ENCODE assay signal across 8 cellular contexts in genomic region chr2:54634564-54635511, GRCh38.
DNase-seq lines count a peak whose midpoint lies in the region; ATAC-seq, FAIRE-seq and TF ChIP-seq lines count a peak whose summit lies in the region.

No MANE protein-coding gene starts in this region.

- no peak overlapping the region for H4K91ac ChIP-seq in H1 (replicated peaks; ENCODE audit: insufficient read length, low read length)

- H3K4me2 ChIP-seq in H1 (ENCODE audit: insufficient read depth in 1 of 2, low read depth in 2 of 2, low read length in 2 of 2) = no peak overlapping the region

- no peak overlapping the region for H3K18ac ChIP-seq in H1 (ENCODE audit: extremely low read depth, low read length)

- ATAC-seq in GM18519 (IDR thresholded peaks at IDR 0.05; ENCODE audit: low FRiP score, unreplicated experiment) (peak; percentile 52), HG02571 (IDR thresholded peaks at IDR 0.05; ENCODE audit: unreplicated experiment) (peak; percentile 72)

- H2BK12ac ChIP-seq in H1 (ENCODE audit: low read depth, low read length) = no peak overlapping the region

- H3K27ac ChIP-seq in H1 (ENCODE audit: low read depth, low read length) (no peak overlapping the region), muscle layer of duodenum (ENCODE audit: low read length) (peak overlapping the region; percentile 70)

- no peak overlapping the region for H2AK5ac ChIP-seq in H1 (ENCODE audit: low read depth, low read length)

- H3K9me3 ChIP-seq in H1 (ENCODE audit: insufficient read depth in 2 of 2, low read depth in 1 of 2, low read length in 1 of 2) (no peaks in the 10 kb centered on the region), muscle layer of duodenum (ENCODE audit: control insufficient read depth in 1 of 2, low read length in 2 of 2) (no peaks in the 10 kb centered on the region)

- H3K4ac ChIP-seq in H1 (replicated peaks; ENCODE audit: insufficient read length, low read depth, low read length) = no peak overlapping the region

- no peak for FAIRE-seq in H1 (lab: Jason Lieb, UNC)

- no peak for TF ChIP-seq RAD21 in H1 (IDR thresholded peaks at IDR 0.05 in 1 of 2, conservative IDR thresholded peaks at IDR 0.05 in 1 of 2; ENCODE audit: low read depth in 2 of 2, low read length in 2 of 2)

- H4K5ac ChIP-seq in H1 (ENCODE audit: insufficient read length, low read depth, low read length) = no peak overlapping the region

- H2AFZ ChIP-seq in H1 (ENCODE audit: low read length) = no peak overlapping the region

- no peak overlapping the region for H3K56ac ChIP-seq in H1 (replicated peaks; ENCODE audit: insufficient read length, low read depth, low read length)

- H2BK15ac ChIP-seq in H1 (ENCODE audit: low read length) = no peak overlapping the region

- H2BK5ac ChIP-seq in H1 (ENCODE audit: low read depth, low read length) = no peak overlapping the region

- CTCF ChIA-PET in H1 (lab: Charles Lee; ENCODE audit: partially characterized antibody) = interaction anchor here (0.7 to 2.8 kb wide), 9 partner anchors 10 to 238 kb away, joined by 3 to 8 read pairs (median 4); no protein-coding TSS in a partner anchor

- no peak overlapping the region for H3K23ac ChIP-seq in H1 (ENCODE audit: insufficient read length)

- TF ChIP-seq CTCF in H1 (IDR thresholded peaks at IDR 0.05; ENCODE audit: control extremely low read depth in 1 of 3, insufficient read depth in 1 of 3, low read depth in 1 of 3, low read length in 3 of 3) = no peak

- H3K79me1 ChIP-seq in H1 (ENCODE audit: low read depth, low read length) = peaks cover 2% of the 10 kb centered on the region; the same call in 1 of the 2 replicates

- TF ChIP-seq POLR2A in H1 (IDR thresholded peaks at IDR 0.05; ENCODE audit: control extremely low read depth in 1 of 2, low read depth in 2 of 2, low read length in 2 of 2) = no peak

- no peak overlapping the region for H2BK120ac ChIP-seq in H1 (replicated peaks; ENCODE audit: low read depth, low read length)

- DNase-seq in NCI-H510A treated with DMSO at 0.1 percent for 48 hours (lab: John Stamatoyannopoulos, UW) (peak; percentile 60), H1 (ENCODE audit: low read depth in 1 of 2, low spot score in 2 of 2) (peak in 1 of 2 experiments; percentile 21), NCI-H748 treated with DMSO at 0.1 percent for 48 hours (lab: John Stamatoyannopoulos, UW) (no peak), amniotic stem cell (lab: John Stamatoyannopoulos, UW) (no peak)
- no peak for DNase-seq in activated CD4-positive, alpha-beta T cell treated with anti-CD3 and anti-CD28 coated beads, Interleukin-2, amount 50 U/mL, for 48 hours

- WGBS in H1 (ENCODE audit: extremely low coverage in 1 of 2, insufficient coverage in 1 of 2, insufficient read length in 1 of 2, insufficient replicate concordance in 2 of 2, low coverage in 1 of 2, low lambda C conversion rate in 2 of 2, missing lambda C conversion rate in 1 of 2), 2 experiments = 90% methylated on average over 16 of the region's 16 CpGs; no CpG with 5 or more reads in 1 of the 2 experiments

- H4K8ac ChIP-seq in H1 (ENCODE audit: extremely low read depth, insufficient read depth, low read length) = no peak overlapping the region

- H3K27me3 ChIP-seq in H1 (replicated peaks in 1 of 4; ENCODE audit: control insufficient read depth in 3 of 4, extremely low read depth in 1 of 4, insufficient read depth in 3 of 4, low read length in 3 of 4) (no peaks in the 10 kb centered on the region), muscle layer of duodenum (ENCODE audit: low read depth, low read length) (no peaks in the 10 kb centered on the region)

- H3K23me2 ChIP-seq in H1 (ENCODE audit: low read depth, low read length) = no peaks in the 10 kb centered on the region

- H2BK20ac ChIP-seq in H1 (ENCODE audit: low read length) = no peak overlapping the region

- H3K36me3 ChIP-seq in H1 (ENCODE audit: control insufficient read depth in 2 of 4, insufficient read depth in 4 of 4, low read length in 3 of 4) (peaks cover 34 to 86% (median 69%) of the 10 kb centered on the region in 4 experiments), muscle layer of duodenum (ENCODE audit: control insufficient read depth in 1 of 2, insufficient read depth in 2 of 2, low read length in 2 of 2) (peaks cover 41 to 58% of the 10 kb centered on the region in 2 donors)

- no peaks in the 10 kb centered on the region for H3K79me2 ChIP-seq in H1 (ENCODE audit: control insufficient read depth in 1 of 2, insufficient read depth in 2 of 2, low read length in 2 of 2)

- H3K4me1 ChIP-seq in H1 (replicated peaks in 1 of 4; ENCODE audit: control insufficient read depth in 3 of 4, insufficient read depth in 4 of 4, low read length in 3 of 4) (peaks cover 0 to 3% (median 0%) of the 10 kb centered on the region in 4 experiments; a peak in 1 of 7 replicates), muscle layer of duodenum (ENCODE audit: control insufficient read depth in 1 of 2, insufficient read depth in 2 of 2, low read length in 2 of 2) (peaks cover 9 to 49% of the 10 kb centered on the region in 2 donors)

- no peak overlapping the region for H3K9ac ChIP-seq in H1 (replicated peaks in 1 of 4; ENCODE audit: extremely low read depth in 1 of 4, low read depth in 3 of 4, low read length in 3 of 4)

- H3K4me3 ChIP-seq in H1 (ENCODE audit: extremely low read depth in 1 of 4, insufficient read depth in 2 of 4, low read depth in 3 of 4, low read length in 4 of 4) (no peak overlapping the region), muscle layer of duodenum (ENCODE audit: low read depth in 1 of 2, low read length in 2 of 2) (peak overlapping the region; percentile 9 to 20)

- peaks cover 0 to 8% of the 10 kb centered on the region in 2 experiments for H4K20me1 ChIP-seq in H1 (replicated peaks in 1 of 2; ENCODE audit: control insufficient read depth in 1 of 2, insufficient read depth in 2 of 2, low read length in 2 of 2)

- TF ChIP-seq EP300 in H1 (IDR thresholded peaks at IDR 0.05; ENCODE audit: borderline replicate concordance in 1 of 2, low read depth in 2 of 2, low read length in 2 of 2) = no peak

- no peak overlapping the region for H3K14ac ChIP-seq in H1 (ENCODE audit: insufficient read length)

- POLR2A ChIA-PET in H1 (lab: Charles Lee; ENCODE audit: partially characterized antibody) = interaction anchor here (0.8 kb wide), 1 partner anchor 76 kb away, joined by 3 read pairs; no protein-coding TSS in a partner anchor

TF ChIP-seq in H1, 55 proteins besides CTCF, POLR2A, EP300 and RAD21:
- TF ChIP-seq POLR2AphosphoS5 (IDR thresholded peaks at IDR 0.05; ENCODE audit: low read depth, low read length) = peak; percentile 22; the same call in 1 of the 2 replicates
- TF ChIP-seq SP4 (IDR thresholded peaks at IDR 0.05; ENCODE audit: low read length) = no peak
TF ChIP-seq in H1: peak in this region for 1.

Comparison
In these comparisons a context has a peak if more than half of its experiments do, and no peak if none do; other contexts are left out.
1. H3K4me3 ChIP-seq: peak in muscle layer of duodenum (2 of 2); none in H1 (0 of 4).